ENCODE assay signal across 16 cellular contexts in genomic region chr2:180753809-180754761, GRCh38.
A peak's percentile ranks its signal among the peaks of the same experiment; 100 is the strongest.
DNase-seq lines count a peak whose midpoint lies in the region; ATAC-seq, FAIRE-seq and TF ChIP-seq lines count a peak whose summit lies in the region.
"Had no signal": no experiment of that assay in that cellular context is flagged by ENCODE, and none has a peak within 500 bp of the region (broad histone marks: within the 10 kb centered on the region; RNA-seq: fewer than 3 reads in every experiment).

No MANE protein-coding gene starts in this region.

- intact Hi-C loops in IMR-90 (cut with micrococcal nuclease), result no loop called here
- intact Hi-C loops in kidney (cut with DNase I), result no loop called here

- BruUV-seq in IMR-90 (replicated peaks; lab: Mats Ljungman, UMichigan), result no TSS peak

- peak overlapping the region; percentile 50; the same call in 1 of the 2 replicates for H3K14ac ChIP-seq in IMR-90 (replicated peaks; ENCODE audit: low read depth, low read length)

- H4K20me1 ChIP-seq in IMR-90 (ENCODE audit: insufficient read depth, low read length), result no peaks in the 10 kb centered on the region

- no peak overlapping the region for H3K4me3 ChIP-seq in AG04450 (ENCODE audit: low read depth, low read length)
- no peak overlapping the region for H3K4me3 ChIP-seq in IMR-90 (ENCODE audit: insufficient read depth, low read depth, low read length)
- H3K4me3 ChIP-seq in RWPE2 (ENCODE audit: severe bottlenecking), result no peak overlapping the region
- no peak overlapping the region for H3K4me3 ChIP-seq in fibroblast of the aortic adventitia (ENCODE audit: low read depth, low read length)
- no peak overlapping the region for H3K4me3 ChIP-seq in kidney (ENCODE audit: low read length in 2 of 2)
- H3K4me3 ChIP-seq: suprapubic skin had no signal

- peak; percentile 10 for DNase-seq in AG04450 (ENCODE audit: low read depth, low spot score)
- peak; percentile 82 for DNase-seq in IMR-90
- no peak for DNase-seq in RWPE2 (ENCODE audit: low spot score)
- peak; percentile 17 for DNase-seq in fibroblast of the aortic adventitia (ENCODE audit: low read depth)
- DNase-seq in kidney, result no peak
- DNase-seq in NCI-H187 (lab: John Stamatoyannopoulos, UW), result no peak
- DNase-seq in DMS 273 treated with DMSO at 0.1 percent for 48 hours (lab: John Stamatoyannopoulos, UW), result no peak
- DNase-seq: activated B cell treated with CpG ODN at 0.5 μM for 24 hours; activated CD8-positive, alpha-beta memory T cell treated with anti-CD3 and anti-CD28 coated beads, Interleukin-2, amount 50 U/mL, for 4 hours; activated naive CD4-positive, alpha-beta T cell treated with Interleukin-2 at 50 U/mL for 16 hours; central memory CD4-positive, alpha-beta T cell; kidney glomerular epithelial cell; NCI-H2107; NCI-H82 had no signal

- H3K9me1 ChIP-seq in IMR-90 (ENCODE audit: insufficient read depth, low read length), result peaks cover 3% of the 10 kb centered on the region; the same call in 1 of the 2 replicates

- no peak overlapping the region for H3K23ac ChIP-seq in IMR-90 (ENCODE audit: low read depth, low read length)

- no peak overlapping the region for H3K18ac ChIP-seq in IMR-90 (ENCODE audit: low read depth, low read length)

- H2AK5ac ChIP-seq in IMR-90 (ENCODE audit: low read depth, low read length), result no peak overlapping the region

- H3K36me3 ChIP-seq in IMR-90 (ENCODE audit: control insufficient read depth, insufficient read depth, low read length) (no peaks in the 10 kb centered on the region), RWPE2 (ENCODE audit: low read depth) (no peaks in the 10 kb centered on the region), kidney (ENCODE audit: control insufficient read depth in 1 of 2, insufficient read depth in 2 of 2, low read length in 2 of 2) (no peaks in the 10 kb centered on the region)
- H3K36me3 ChIP-seq: suprapubic skin had no signal

- H4K8ac ChIP-seq in IMR-90 (ENCODE audit: low read depth in 2 of 2, low read length in 2 of 2), result peak overlapping the region in 1 of 2 experiments; percentile 55; a peak in 2 of 4 replicates

- H3K4me1 ChIP-seq in IMR-90 (ENCODE audit: control insufficient read depth, insufficient read depth, low read length) (no peaks in the 10 kb centered on the region), RWPE2 (ENCODE audit: insufficient read depth, poor library complexity, severe bottlenecking) (peaks cover 5% of the 10 kb centered on the region), kidney (ENCODE audit: control insufficient read depth in 1 of 2, insufficient read depth in 1 of 2, low read depth in 1 of 2, low read length in 2 of 2) (no peaks in the 10 kb centered on the region)
- H3K4me1 ChIP-seq: suprapubic skin had no signal

- no peak overlapping the region for H2BK5ac ChIP-seq in IMR-90 (ENCODE audit: low read depth, low read length, poor library complexity, severe bottlenecking)

- H3K9me3 ChIP-seq in AG04450 (ENCODE audit: control insufficient read depth, insufficient read depth, low read length) (no peaks in the 10 kb centered on the region), IMR-90 (ENCODE audit: control insufficient read depth, insufficient read depth, low read length) (no peaks in the 10 kb centered on the region), RWPE2 (ENCODE audit: severe bottlenecking) (no peaks in the 10 kb centered on the region), kidney (ENCODE audit: control insufficient read depth in 1 of 2, low read length in 2 of 2) (no peaks in the 10 kb centered on the region)
- H3K9me3 ChIP-seq: suprapubic skin had no signal

- no peak overlapping the region for H3K9ac ChIP-seq in IMR-90 (ENCODE audit: low read depth, low read length)
- H3K9ac ChIP-seq in kidney (ENCODE audit: low read length in 2 of 2), result no peak overlapping the region

- no peak for TF ChIP-seq RAD21 in IMR-90 (IDR thresholded peaks at IDR 0.05; ENCODE audit: low read length)

- CTCF ChIA-PET in AG04450 (lab: Charles Lee) (interaction anchor here (0.6 to 1.4 kb wide), 2 partner anchors 140 to 226 kb away, joined by 3 read pairs; partner anchors contain the start of gene UBE2E3), IMR-90 (lab: Yijun Ruan, JAX) (interaction anchor here (0.6 to 1.1 kb wide), 3 partner anchors 9 to 36 kb away, joined by 3 read pairs; no protein-coding TSS in a partner anchor)

- H3K56ac ChIP-seq in IMR-90 (ENCODE audit: extremely low read depth, insufficient read depth, low read length), result no peak overlapping the region

- POLR2A ChIA-PET in AG04450 (lab: Yijun Ruan, JAX), result no interaction called here
- POLR2A ChIA-PET in IMR-90 (lab: Charles Lee; ENCODE audit: unreplicated experiment), result no interaction called here

- no peak for TF ChIP-seq POLR2A in IMR-90 (IDR thresholded peaks at IDR 0.05; ENCODE audit: low read depth, low read length)

- H4K91ac ChIP-seq in IMR-90 (ENCODE audit: insufficient read depth, low read depth, low read length), result no peak overlapping the region

- H3K4me2 ChIP-seq in IMR-90 (ENCODE audit: low read depth, low read length), result no peak overlapping the region

- H2BK20ac ChIP-seq in IMR-90 (ENCODE audit: low read depth, low read length), result peak overlapping the region; percentile 65; the same call in 1 of the 2 replicates

- dilution Hi-C loops in IMR-90 (cut with HindIII; ENCODE audit: low sequenced_read_pairs, unreplicated experiment), result no loop called here

- H2AFZ ChIP-seq in IMR-90 (replicated peaks; ENCODE audit: low read length, poor library complexity), result peak overlapping the region; percentile 71

- peak overlapping the region; percentile 40; the same call in 1 of the 2 replicates for H3K4ac ChIP-seq in IMR-90 (ENCODE audit: low read depth, low read length)

- no peak overlapping the region for H2AK9ac ChIP-seq in IMR-90 (replicated peaks; ENCODE audit: low read depth, low read length, poor library complexity)

- H3K27ac ChIP-seq in AG04450 (ENCODE audit: low read depth, low read length), result no peak overlapping the region
- H3K27ac ChIP-seq in IMR-90 (ENCODE audit: insufficient read depth, low read length), result no peak overlapping the region
- peak overlapping the region; percentile 33 for H3K27ac ChIP-seq in RWPE2 (ENCODE audit: poor library complexity, severe bottlenecking)
- H3K27ac ChIP-seq in kidney (ENCODE audit: low read depth in 2 of 2, low read length in 2 of 2), result no peak overlapping the region
- H3K27ac ChIP-seq: suprapubic skin had no signal

- H3K27me3 ChIP-seq in AG04450 (ENCODE audit: control insufficient read depth, insufficient read depth, low read length) (no peaks in the 10 kb centered on the region), IMR-90 (ENCODE audit: control insufficient read depth, insufficient read depth, low read length) (no peaks in the 10 kb centered on the region), RWPE2 (ENCODE audit: insufficient read depth, poor library complexity, severe bottlenecking) (no peaks in the 10 kb centered on the region)
- H3K27me3 ChIP-seq: suprapubic skin had no signal

- H2BK120ac ChIP-seq in IMR-90 (ENCODE audit: low read depth, low read length), result peak overlapping the region; percentile 13; the same call in 1 of the 2 replicates

- no peak overlapping the region for H2BK15ac ChIP-seq in IMR-90 (ENCODE audit: low read depth, low read length)

- WGBS in IMR-90 (ENCODE audit: extremely low coverage in 2 of 2, insufficient read length in 1 of 2), 2 experiments, result no CpG with 5 or more reads among the region's 5 CpGs

- no peak for FAIRE-seq in kidney (lab: Jason Lieb, UNC)

- no peaks in the 10 kb centered on the region for H3K79me1 ChIP-seq in IMR-90 (ENCODE audit: low read depth in 1 of 2, low read length in 2 of 2)

- ATAC-seq in IMR-90 (ENCODE audit: low read depth) (peak; percentile 84), RWPE2 (ENCODE audit: low read depth) (peak; percentile 97), HG02678 (IDR thresholded peaks at IDR 0.05; ENCODE audit: unreplicated experiment) (no peak)

- in situ Hi-C loops in IMR-90 (cut with MboI; ENCODE audit: low sequenced_read_pairs), result no loop called here

- TF ChIP-seq CTCF in AG04450 (IDR thresholded peaks at IDR 0.05; ENCODE audit: low read depth, low read length) (no peak), IMR-90 (conservative IDR thresholded peaks at IDR 0.05; ENCODE audit: low read depth, low read length) (no peak), RWPE2 (IDR thresholded peaks at IDR 0.05; ENCODE audit: poor library complexity, severe bottlenecking) (no peak), fibroblast of the aortic adventitia (IDR thresholded peaks at IDR 0.05; ENCODE audit: insufficient read depth, low read length) (no peak), kidney (IDR thresholded peaks at IDR 0.05; ENCODE audit: borderline replicate concordance, extremely low read depth, insufficient read depth) (no peak)

- no peak overlapping the region for H4K5ac ChIP-seq in IMR-90 (ENCODE audit: low read depth, low read length)

TF ChIP-seq in IMR-90, 13 proteins besides CTCF, POLR2A, EP300 and RAD21 (continues in another document):
- TF ChIP-seq FOS (IDR thresholded peaks at IDR 0.05; ENCODE audit: low read depth, low read length) (no peak), MAFK (IDR thresholded peaks at IDR 0.05; ENCODE audit: low read depth, low read length) (no peak), BHLHE40 (IDR thresholded peaks at IDR 0.05; ENCODE audit: low read depth, low read length) (no peak), SMC3 (IDR thresholded peaks at IDR 0.05; ENCODE audit: low read depth, low read length) (no peak), CEBPB (IDR thresholded peaks at IDR 0.05; ENCODE audit: low read depth, low read length) (no peak), RCOR1 (IDR thresholded peaks at IDR 0.05; ENCODE audit: insufficient replicate concordance, low read length) (no peak), CHD1 (IDR thresholded peaks at IDR 0.05; ENCODE audit: low read depth, low read length) (no peak), ELK1 (IDR thresholded peaks at IDR 0.05; ENCODE audit: borderline replicate concordance, low read depth, low read length) (no peak), USF2 (IDR thresholded peaks at IDR 0.05; ENCODE audit: low read depth, low read length) (no peak), MXI1 (IDR thresholded peaks at IDR 0.05; ENCODE audit: borderline replicate concordance, low read depth, low read length) (no peak)

Comparison
In these comparisons a context has a peak if more than half of its experiments do, and no peak if none do; other contexts are left out.
1. DNase-seq: peak in AG04450 (single experiment), IMR-90 (single experiment) and fibroblast of the aortic adventitia (single experiment); none in RWPE2 (single experiment), kidney (single experiment), NCI-H187 (0 of 2) and DMS 273 treated with DMSO at 0.1 percent for 48 hours (single experiment).